Comparison of ENCODE assay signal across 19 cellular contexts in genomic region chrX:9654928-9655327, GRCh38.
DNase-seq lines count a peak whose midpoint lies in the region; ATAC-seq and TF ChIP-seq lines count a peak whose summit lies in the region.
"Had no signal": no experiment of that assay in that cellular context is flagged by ENCODE, and none has a peak within 500 bp of the region (broad histone marks: within the 10 kb centered on the region; RNA-seq: fewer than 3 reads in every experiment).

No MANE protein-coding gene starts in this region.

- no peak for TF ChIP-seq CTCF in nephron progenitor cell (IDR thresholded peaks at IDR 0.05)

- H3K9ac ChIP-seq in stomach smooth muscle (ENCODE audit: low read length in 2 of 2): no peak overlapping the region
- H3K9ac ChIP-seq: BLaER1, GM23248 had no signal

- H3K4me3 Mint-ChIP-seq in nephron progenitor cell: no peak overlapping the region
- H3K4me3 Mint-ChIP-seq: B cell; CD4-positive, CD25-positive, alpha-beta regulatory T cell; CD8-positive, alpha-beta T cell had no signal

- intact Hi-C loops in left colon (cut with DNase I, micrococcal nuclease): no loop called here
- intact Hi-C loops in right cardiac atrium (cut with DNase I): no loop called here

- H3K27me3 Mint-ChIP-seq in nephron progenitor cell (ENCODE audit: low read depth, poor library complexity): peaks cover 8% of the 10 kb centered on the region
- H3K27me3 Mint-ChIP-seq: B cell; CD4-positive, CD25-positive, alpha-beta regulatory T cell had no signal

- peak; percentile 8 for DNase-seq in COLO668 (lab: John Stamatoyannopoulos, UW; ENCODE audit: unreplicated experiment)
- no peak for DNase-seq in left colon
- no peak for DNase-seq in nephron progenitor cell
- DNase-seq in SK-N-DZ (ENCODE audit: low spot score): no peak
- DNase-seq in right cardiac atrium: no peak
- DNase-seq: CD4-positive, CD25-positive, alpha-beta regulatory T cell; CD8-positive, alpha-beta T cell; DMS 273 treated with DMSO at 0.1 percent for 48 hours; DMS79; EL; GDM1; GM23248; H7; HCEC 1CT had no signal

- H3K4me1 Mint-ChIP-seq in nephron progenitor cell: peaks cover 40% of the 10 kb centered on the region

- H3K9me3 Mint-ChIP-seq in nephron progenitor cell: peaks cover 60% of the 10 kb centered on the region
- H3K9me3 Mint-ChIP-seq: CD8-positive, alpha-beta T cell had no signal

- H3K9me3 ChIP-seq in stomach smooth muscle (ENCODE audit: control insufficient read depth in 2 of 2, low read length in 2 of 2) (no peaks in the 10 kb centered on the region), right cardiac atrium (ENCODE audit: control insufficient read depth, low read length) (no peaks in the 10 kb centered on the region)

- peak overlapping the region; percentile 37 for H3K27ac ChIP-seq in stomach smooth muscle (ENCODE audit: low read length)
- H3K27ac ChIP-seq in right cardiac atrium (ENCODE audit: low read length): no peak overlapping the region
- H3K27ac ChIP-seq: BLaER1, C4-2B, GM23248 had no signal

- H3K36me3 ChIP-seq in stomach smooth muscle (ENCODE audit: control insufficient read depth in 2 of 2, insufficient read depth in 2 of 2, low read length in 2 of 2): no peaks in the 10 kb centered on the region

- peak; percentile 67 for ATAC-seq in left colon
- ATAC-seq in right cardiac atrium: no peak
- ATAC-seq: CD8-positive, alpha-beta T cell; GM12878 had no signal

- H3K27me3 ChIP-seq in stomach smooth muscle (ENCODE audit: control insufficient read depth in 1 of 2, insufficient read depth in 2 of 2, low read length in 2 of 2) (peaks cover 0 to 2% of the 10 kb centered on the region in 2 donors), right cardiac atrium (ENCODE audit: control insufficient read depth, insufficient read depth) (no peaks in the 10 kb centered on the region)
- H3K27me3 ChIP-seq: BLaER1 had no signal

- peaks cover 34% of the 10 kb centered on the region for H3K4me1 ChIP-seq in stomach smooth muscle (ENCODE audit: control insufficient read depth, insufficient read depth, low read length)
- peaks cover 2% of the 10 kb centered on the region for H3K4me1 ChIP-seq in right cardiac atrium (ENCODE audit: control insufficient read depth, insufficient read depth, low read length)

- peak overlapping the region; percentile 39 for H3K27ac Mint-ChIP-seq in nephron progenitor cell
- H3K27ac Mint-ChIP-seq: CD4-positive, CD25-positive, alpha-beta regulatory T cell; CD8-positive, alpha-beta T cell had no signal

- peaks cover 76% of the 10 kb centered on the region for H3K36me3 Mint-ChIP-seq in nephron progenitor cell (ENCODE audit: low read depth)

- H3K4me3 ChIP-seq in stomach smooth muscle (ENCODE audit: low read length in 2 of 2): no peak overlapping the region
- no peak overlapping the region for H3K4me3 ChIP-seq in right cardiac atrium (ENCODE audit: low read length)
- H3K4me3 ChIP-seq: BLaER1, GM12878, GM23248 had no signal

- WGBS in right cardiac atrium: 94% methylated on average over 13 of the region's 13 CpGs
